In the genomic region with DNA sequence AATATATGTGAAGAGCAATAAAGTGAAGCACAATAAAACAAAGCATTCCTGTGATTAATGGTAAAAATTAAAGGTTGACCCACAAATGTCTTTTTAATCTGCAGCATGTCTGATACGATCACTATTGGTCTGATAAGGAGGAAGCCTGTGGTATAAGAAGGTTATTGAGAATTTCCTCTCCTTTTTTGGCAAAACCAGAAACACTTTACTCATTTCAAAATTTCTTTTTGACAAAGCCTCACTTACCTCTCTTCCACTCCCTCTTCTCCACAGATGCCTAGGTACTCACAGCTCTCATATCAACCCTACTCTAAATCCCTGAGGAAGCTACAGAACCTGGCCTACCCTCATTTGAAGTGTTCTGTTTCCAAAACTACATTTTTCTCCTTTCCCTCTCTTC, we compare ENCODE assay signal across 17 cellular contexts. TPM values are rescaled to one million over a fixed set of nuclear protein-coding genes. Genes with fewer than 3 reads are reported as not detected.
DNase-seq lines count a peak whose midpoint lies in the region; ATAC-seq and TF ChIP-seq lines count a peak whose summit lies in the region.
"Had no signal": no experiment of that assay in that cellular context is flagged by ENCODE, and none has a peak within 500 bp of the region (broad histone marks: within the 10 kb centered on the region; RNA-seq: fewer than 3 reads in every experiment).

No MANE protein-coding gene starts in this region.

- WGBS in right cardiac atrium = 87% methylated on average over 1 of the region's 1 CpG

- no peak overlapping the region for H3K4me3 ChIP-seq in right cardiac atrium (ENCODE audit: low read length)
- H3K4me3 ChIP-seq: heart left ventricle, SJSA1, suprapubic skin had no signal

- H3K9me3 Mint-ChIP-seq in T-cell (peaks cover 0 to 5% (median 4%) of the 10 kb centered on the region in 3 donors), immature natural killer cell (no peaks in the 10 kb centered on the region), progenitor cell of endocrine pancreas (ENCODE audit: low read depth) (peaks cover 14% of the 10 kb centered on the region)

- H3K4me1 Mint-ChIP-seq in T-cell (peaks cover 42 to 63% (median 56%) of the 10 kb centered on the region in 3 donors), immature natural killer cell (peaks cover 29 to 50% of the 10 kb centered on the region in 2 donors), progenitor cell of endocrine pancreas (ENCODE audit: low read depth) (peaks cover 2% of the 10 kb centered on the region)
- H3K4me1 Mint-ChIP-seq: CD14-positive monocyte had no signal

- H3K4me3 Mint-ChIP-seq in T-cell (peak overlapping the region in 1 of 3 donors; percentile 27), immature natural killer cell (peak overlapping the region; percentile 5 to 60 (median 59)), progenitor cell of endocrine pancreas (ENCODE audit: low read depth) (no peak overlapping the region)
- H3K4me3 Mint-ChIP-seq: CD14-positive monocyte had no signal

- no peaks in the 10 kb centered on the region for H3K4me1 ChIP-seq in right cardiac atrium (ENCODE audit: control insufficient read depth, insufficient read depth, low read length)
- H3K4me1 ChIP-seq: SJSA1, suprapubic skin had no signal

- H3K27ac Mint-ChIP-seq in T-cell (peak overlapping the region; percentile 21 to 37), immature natural killer cell (peak overlapping the region; percentile 31 to 65 (median 47)), progenitor cell of endocrine pancreas (no peak overlapping the region)

- H3K36me3 Mint-ChIP-seq in T-cell = peaks cover 5% of the 10 kb centered on the region
- peaks cover 0 to 9% (median 0%) of the 10 kb centered on the region in 3 donors for H3K36me3 Mint-ChIP-seq in immature natural killer cell
- peaks cover 1% of the 10 kb centered on the region for H3K36me3 Mint-ChIP-seq in progenitor cell of endocrine pancreas (ENCODE audit: insufficient read depth)
- H3K36me3 Mint-ChIP-seq: CD14-positive monocyte had no signal

- POLR2A ChIA-PET in T-cell (lab: Charles Lee) = no interaction called here

- no peak overlapping the region for H3K27ac ChIP-seq in right cardiac atrium (ENCODE audit: low read length)
- H3K27ac ChIP-seq: heart left ventricle, SJSA1, suprapubic skin had no signal

- DNase-seq in T-cell (no peak), immature natural killer cell (no peak), head of caudate nucleus (no peak), progenitor cell of endocrine pancreas (ENCODE audit: low spot score, unreplicated experiment) (no peak), right cardiac atrium (no peak)
- DNase-seq: activated effector memory CD4-positive, alpha-beta T cell treated with Interleukin-2 at 50 U/mL for 16 hours; caudate nucleus; heart left ventricle; left colon; NCI-H2171 treated with DMSO at 0.1 percent for 48 hours had no signal

- intact Hi-C loops in head of caudate nucleus (cut with DNase I) = no loop called here
- intact Hi-C loops in right cardiac atrium (cut with DNase I) = no loop called here

- no peaks in the 10 kb centered on the region for H3K9me3 ChIP-seq in right cardiac atrium (ENCODE audit: control insufficient read depth, low read length)
- H3K9me3 ChIP-seq: SJSA1, suprapubic skin had no signal

- CTCF ChIA-PET in T-cell (lab: Charles Lee) = no interaction called here

- ATAC-seq in GM18517 (IDR thresholded peaks at IDR 0.05; ENCODE audit: unreplicated experiment) = peak; percentile 66
- ATAC-seq in GM21381 (IDR thresholded peaks at IDR 0.05; ENCODE audit: unreplicated experiment) = peak; percentile 52
- ATAC-seq in T-cell (replicated peaks in 1 of 4) = peak in 1 of 4 experiments; percentile 20
- no peak for ATAC-seq in right cardiac atrium
- ATAC-seq in GM19395 (IDR thresholded peaks at IDR 0.05; ENCODE audit: unreplicated experiment) = no peak
- ATAC-seq: heart left ventricle, left colon, sciatic nerve had no signal

- H3K27me3 ChIP-seq in right cardiac atrium (ENCODE audit: control insufficient read depth, insufficient read depth) = no peaks in the 10 kb centered on the region
- H3K27me3 ChIP-seq: heart left ventricle, SJSA1, suprapubic skin had no signal

- H3K27me3 Mint-ChIP-seq in T-cell (no peaks in the 10 kb centered on the region), immature natural killer cell (ENCODE audit: low read depth in 3 of 3) (peaks cover 0 to 3% (median 2%) of the 10 kb centered on the region in 3 donors), progenitor cell of endocrine pancreas (peaks cover 3% of the 10 kb centered on the region)

- TF ChIP-seq CTCF in progenitor cell of endocrine pancreas (IDR thresholded peaks at IDR 0.05; ENCODE audit: unreplicated experiment) = no peak

RNA-seq across cellular contexts. Expression of a gene that starts 56.1 kb away (rescaled TPM):
- total RNA-seq in T-cell = 10 to 100 TPM in 4 of 5 donors, 1 to 10 TPM in 1; 9.6 to 12.4 (median 10.3) TPM
- 10 to 100 TPM; 21.9 to 37.8 (median 27.2) TPM for polyA plus RNA-seq in immature natural killer cell
- total RNA-seq in progenitor cell of endocrine pancreas = 6.1 and 7.5 TPM in 2 replicates
- 1 to 10 TPM; 1.5 to 2.5 (median 2.1) TPM for total RNA-seq in right cardiac atrium
- 1.2 TPM for polyA plus RNA-seq in right cardiac atrium

Comparison
In these comparisons a context has a peak if more than half of its experiments do, and no peak if none do; other contexts are left out.
1. ATAC-seq: peak in GM18517 (single experiment) and GM21381 (single experiment); none in right cardiac atrium (0 of 2) and GM19395 (single experiment).